In genomic region chr14:73780391-73780790, GRCh38 we compare ENCODE assay signal across 30 cellular contexts.
DNase-seq lines count a peak whose midpoint lies in the region; ATAC-seq and TF ChIP-seq lines count a peak whose summit lies in the region.
"Had no signal": no experiment of that assay in that cellular context is flagged by ENCODE, and none has a peak within 500 bp of the region (broad histone marks: within the 10 kb centered on the region; RNA-seq: fewer than 3 reads in every experiment).

No MANE protein-coding gene starts in this region.

- no CpG with 5 or more reads among the region's 4 CpGs for WGBS in trophoblast cell (ENCODE audit: extremely low coverage, insufficient coverage, insufficient read length)
- WGBS in GM23248 (ENCODE audit: low coverage in 1 of 2, low lambda C conversion rate in 2 of 2, missing lambda C conversion rate in 2 of 2), 2 experiments: 53 to 64% methylated on average over 4 of the region's 4 CpGs
- 97% methylated on average over 4 of the region's 4 CpGs for WGBS in SK-N-SH (ENCODE audit: low lambda C conversion rate)

- no peaks in the 10 kb centered on the region for H3K9me3 ChIP-seq in BLaER1 treated with 17β-estradiol and CSF1 and Interleukin-3, amounts not matched to agents 10 nM and 100 nM (replicated peaks in 1 of 11)
- no peaks in the 10 kb centered on the region for H3K9me3 ChIP-seq in CD8-positive, alpha-beta memory T cell (ENCODE audit: low read length)
- no peaks in the 10 kb centered on the region for H3K9me3 ChIP-seq in trophoblast cell (ENCODE audit: insufficient read depth, low read depth, low read length)
- H3K9me3 ChIP-seq in GM23248 (ENCODE audit: low read depth): no peaks in the 10 kb centered on the region
- no peaks in the 10 kb centered on the region for H3K9me3 ChIP-seq in SK-N-SH
- H3K9me3 ChIP-seq: left lung, suprapubic skin, upper lobe of right lung had no signal

- H2BK12ac ChIP-seq in trophoblast cell (ENCODE audit: low read length): no peak overlapping the region

- no peak overlapping the region for H3K23ac ChIP-seq in trophoblast cell (ENCODE audit: low read length)

- peak overlapping the region in 1 of 7 donors; percentile 14 for H3K4me3 Mint-ChIP-seq in CD8-positive, alpha-beta memory T cell
- no peak overlapping the region for H3K4me3 Mint-ChIP-seq in brain
- H3K4me3 Mint-ChIP-seq: activated CD4-positive, alpha-beta memory T cell treated with anti-CD3 and anti-CD28 coated beads for 36 hours; activated naive CD4-positive, alpha-beta T cell treated with anti-CD3 and anti-CD28 coated beads for 36 hours; activated T-helper 1 cell treated with anti-CD3 and anti-CD28 coated beads, Interleukin-12 subunit alpha, Interleukin-12 subunit beta, Interleukin-2, Interleukin-4 antibody, amounts not matched to agents 30 ng/mL and 10 ng/mL and 1 ng/mL, durations not matched to agents 14 hours and 24 hours and 36 hours; HFFc6; T-helper 17 cell had no signal

- H3K9ac ChIP-seq in BLaER1 treated with 17β-estradiol and CSF1 and Interleukin-3, amounts not matched to agents 10 nM and 100 nM: 0 out of 22 replicates have a peak overlapping the region, but pooled peaks of 1 of the 11 experiments have one; percentile 10
- H3K9ac ChIP-seq in trophoblast cell (ENCODE audit: low read length): no peak overlapping the region
- H3K9ac ChIP-seq in GM23248: no peak overlapping the region
- no peak overlapping the region for H3K9ac ChIP-seq in SK-N-SH

- H3K27me3 ChIP-seq in BLaER1 treated with 17β-estradiol and CSF1 and Interleukin-3, amounts not matched to agents 10 nM and 100 nM: no peaks in the 10 kb centered on the region
- H3K27me3 ChIP-seq in CD8-positive, alpha-beta memory T cell (ENCODE audit: insufficient read depth, low read length, poor library complexity, severe bottlenecking): no peaks in the 10 kb centered on the region
- no peaks in the 10 kb centered on the region for H3K27me3 ChIP-seq in trophoblast cell (ENCODE audit: insufficient read depth, low read length)
- no peaks in the 10 kb centered on the region for H3K27me3 ChIP-seq in GM23248 (replicated peaks; ENCODE audit: insufficient read depth)
- no peaks in the 10 kb centered on the region for H3K27me3 ChIP-seq in SK-N-SH (ENCODE audit: insufficient read depth)
- H3K27me3 ChIP-seq: left lung, suprapubic skin, upper lobe of right lung had no signal

- H3K9me2 ChIP-seq in GM23248 (ENCODE audit: insufficient read depth): no peaks in the 10 kb centered on the region
- H3K9me2 ChIP-seq in SK-N-SH: no peaks in the 10 kb centered on the region

- TF ChIP-seq CTCF in brain (conservative IDR thresholded peaks at IDR 0.05): no peak
- no peak for TF ChIP-seq CTCF in SK-N-SH (IDR thresholded peaks at IDR 0.05)

- H3K27ac Mint-ChIP-seq in CD8-positive, alpha-beta memory T cell: peak overlapping the region in 5 of 8 donors; percentile 9 to 76 (median 41)
- H3K27ac Mint-ChIP-seq in brain: peak overlapping the region in 3 of 5 experiments; percentile 30 to 41 (median 36)
- H3K27ac Mint-ChIP-seq: activated CD4-positive, alpha-beta memory T cell treated with anti-CD3 and anti-CD28 coated beads for 36 hours; activated naive CD4-positive, alpha-beta T cell treated with anti-CD3 and anti-CD28 coated beads for 36 hours; activated T-helper 1 cell treated with anti-CD3 and anti-CD28 coated beads, Interleukin-12 subunit alpha, Interleukin-12 subunit beta, Interleukin-2, Interleukin-4 antibody, amounts not matched to agents 30 ng/mL and 10 ng/mL and 1 ng/mL, durations not matched to agents 14 hours and 24 hours and 36 hours; HFFc6 had no signal

- H3F3A ChIP-seq in GM23248 (ENCODE audit: insufficient read depth): peaks cover 23% of the 10 kb centered on the region
- peaks cover 6% of the 10 kb centered on the region for H3F3A ChIP-seq in SK-N-SH (replicated peaks; ENCODE audit: insufficient read depth)

- peaks cover 21 to 68% (median 50%) of the 10 kb centered on the region in 11 experiments; a peak in 19 of 22 replicates for H4K20me1 ChIP-seq in BLaER1 treated with 17β-estradiol and CSF1 and Interleukin-3, amounts not matched to agents 10 nM and 100 nM
- H4K20me1 ChIP-seq in GM23248 (ENCODE audit: insufficient read depth) (no peaks in the 10 kb centered on the region), SK-N-SH (ENCODE audit: insufficient read depth) (peaks cover 23% of the 10 kb centered on the region)

- peaks cover 82 to 100% (median 96%) of the 10 kb centered on the region in 10 experiments for H3K4me1 ChIP-seq in BLaER1 treated with 17β-estradiol and CSF1 and Interleukin-3, amounts not matched to agents 10 nM and 100 nM
- peaks cover 53% of the 10 kb centered on the region for H3K4me1 ChIP-seq in CD8-positive, alpha-beta memory T cell (ENCODE audit: insufficient read depth, low read length)
- H3K4me1 ChIP-seq in trophoblast cell (ENCODE audit: control insufficient read depth in 1 of 2, insufficient read depth in 2 of 2, low read length in 2 of 2): peaks cover 29 to 33% of the 10 kb centered on the region in 2 experiments
- H3K4me1 ChIP-seq in GM23248 (ENCODE audit: insufficient read depth): peaks cover 19% of the 10 kb centered on the region
- H3K4me1 ChIP-seq in SK-N-SH (ENCODE audit: control insufficient read depth in 1 of 2, insufficient read depth in 2 of 2, low read depth in 1 of 2, low read length in 1 of 2): peaks cover 18 to 25% of the 10 kb centered on the region in 2 experiments

- H4K91ac ChIP-seq in trophoblast cell (ENCODE audit: low read depth, low read length): no peak overlapping the region

- H2AFZ ChIP-seq in trophoblast cell (ENCODE audit: insufficient read depth, low read length, poor library complexity): no peak overlapping the region
- no peak overlapping the region for H2AFZ ChIP-seq in GM23248
- H2AFZ ChIP-seq in SK-N-SH (ENCODE audit: low read depth): no peak overlapping the region

- H3K79me2 ChIP-seq in trophoblast cell (ENCODE audit: control insufficient read depth, insufficient read depth, low read length, poor library complexity) (peaks cover 9% of the 10 kb centered on the region), GM23248 (ENCODE audit: insufficient read depth) (peaks cover 78% of the 10 kb centered on the region), SK-N-SH (ENCODE audit: insufficient read depth) (peaks cover 91% of the 10 kb centered on the region)

- no peak for TF ChIP-seq RAD21 in SK-N-SH (IDR thresholded peaks at IDR 0.05; ENCODE audit: low read length)

- H3K4me2 ChIP-seq in BLaER1 treated with 17β-estradiol and CSF1 and Interleukin-3, amounts not matched to agents 10 nM and 100 nM: peak overlapping the region; percentile 20 to 99 (median 60)
- H3K4me2 ChIP-seq in trophoblast cell (ENCODE audit: low read length): no peak overlapping the region
- H3K4me2 ChIP-seq in GM23248 (ENCODE audit: unreplicated experiment): no peak overlapping the region
- H3K4me2 ChIP-seq in SK-N-SH: no peak overlapping the region

- peak overlapping the region in 9 of 11 experiments; percentile 11 to 99 (median 32); a peak in 13 of 22 replicates for H3K27ac ChIP-seq in BLaER1 treated with 17β-estradiol and CSF1 and Interleukin-3, amounts not matched to agents 10 nM and 100 nM
- H3K27ac ChIP-seq in CD8-positive, alpha-beta memory T cell (ENCODE audit: low read depth, low read length): no peak overlapping the region
- H3K27ac ChIP-seq in trophoblast cell (ENCODE audit: low read depth, low read length) (no peak overlapping the region), GM23248 (no peak overlapping the region), SK-N-SH (ENCODE audit: low read depth in 2 of 2, low read length in 1 of 2) (no peak overlapping the region)
- H3K27ac ChIP-seq: coronary artery, suprapubic skin, upper lobe of right lung had no signal

- no peak overlapping the region for H3K14ac ChIP-seq in trophoblast cell (ENCODE audit: low read length)

- H2AK5ac ChIP-seq in trophoblast cell (ENCODE audit: low read length): no peak overlapping the region

- peaks cover 0 to 27% (median 3%) of the 10 kb centered on the region in 3 donors for H3K36me3 Mint-ChIP-seq in CD8-positive, alpha-beta memory T cell
- peaks cover 14% of the 10 kb centered on the region for H3K36me3 Mint-ChIP-seq in brain

- H3K4ac ChIP-seq in trophoblast cell (ENCODE audit: low read depth, low read length): peak overlapping the region; percentile 1

- no peak overlapping the region for H3K18ac ChIP-seq in trophoblast cell (ENCODE audit: low read length)

- H3K27me3 Mint-ChIP-seq in CD8-positive, alpha-beta memory T cell: no peaks in the 10 kb centered on the region
- H3K27me3 Mint-ChIP-seq in brain: peaks cover 3% of the 10 kb centered on the region
- H3K27me3 Mint-ChIP-seq: activated CD4-positive, alpha-beta memory T cell treated with anti-CD3 and anti-CD28 coated beads for 36 hours; T-helper 17 cell had no signal

- no peak overlapping the region for H2BK120ac ChIP-seq in trophoblast cell (ENCODE audit: insufficient read depth, low read length, poor library complexity)

- POLR2A ChIA-PET in CD8-positive, alpha-beta memory T cell (lab: Charles Lee): no interaction called here
- POLR2A ChIA-PET in SK-N-SH (lab: Yijun Ruan, JAX): no interaction called here

- H3K36me3 ChIP-seq in BLaER1 treated with 17β-estradiol and CSF1 and Interleukin-3, amounts not matched to agents 10 nM and 100 nM: peaks cover 0 to 28% (median 11%) of the 10 kb centered on the region in 11 experiments; a peak in 12 of 22 replicates
- no peaks in the 10 kb centered on the region for H3K36me3 ChIP-seq in CD8-positive, alpha-beta memory T cell (ENCODE audit: insufficient read depth, low read length)
- H3K36me3 ChIP-seq in trophoblast cell (ENCODE audit: control insufficient read depth in 1 of 2, insufficient read depth in 2 of 2, low read length in 2 of 2) (peaks cover 0 to 2% of the 10 kb centered on the region in 2 experiments), GM23248 (ENCODE audit: low read depth) (no peaks in the 10 kb centered on the region; the same call in 1 of the 2 replicates), SK-N-SH (replicated peaks in 1 of 2; ENCODE audit: control insufficient read depth in 1 of 2, insufficient read depth in 2 of 2, low read length in 1 of 2) (no peaks in the 10 kb centered on the region)
- H3K36me3 ChIP-seq: left lung, suprapubic skin, upper lobe of right lung had no signal

- no peak for TF ChIP-seq EP300 in SK-N-SH (IDR thresholded peaks at IDR 0.05; ENCODE audit: borderline replicate concordance in 1 of 2, low read depth in 1 of 2, low read length in 1 of 2)

- H3K4me1 Mint-ChIP-seq in CD8-positive, alpha-beta memory T cell: peaks cover 64 to 76% (median 75%) of the 10 kb centered on the region in 3 donors
- peaks cover 53% of the 10 kb centered on the region for H3K4me1 Mint-ChIP-seq in brain

- in situ Hi-C loops in GM23248 (cut with MboI): no loop called here

- CTCF ChIA-PET in CD8-positive, alpha-beta memory T cell (lab: Charles Lee): interaction anchor here (2.4 to 21.7 kb wide), 3 partner anchors 7 to 51 kb away, joined by 9 to 358 read pairs (median 77); a partner anchor contains a TSS
- CTCF ChIA-PET in SK-N-SH (lab: Yijun Ruan, JAX): interaction anchor here (0.9 kb wide), 1 partner anchor 9 kb away, joined by 3 read pairs; no protein-coding TSS in a partner anchor

- H3K79me1 ChIP-seq in trophoblast cell (ENCODE audit: low read length): peaks cover 21% of the 10 kb centered on the region

- no peak overlapping the region for H4K12ac ChIP-seq in trophoblast cell (ENCODE audit: low read depth, low read length)

- no peak for DNase-seq in CD8-positive, alpha-beta memory T cell
- DNase-seq in trophoblast cell (no peak), NCI-H187 treated with DMSO at 0.1 percent for 48 hours (lab: John Stamatoyannopoulos, UW) (no peak), GM23248 (no peak), SK-N-SH (no peak)
- DNase-seq: activated CD4-positive, alpha-beta memory T cell treated with anti-CD3 and anti-CD28 coated beads for 36 hours; activated naive CD4-positive, alpha-beta T cell treated with anti-CD3 and anti-CD28 coated beads for 36 hours; C1 segment of cervical spinal cord; Calu3; effector CD8-positive, alpha-beta T cell; glutamatergic neuron; HFFc6; left lung; NCI-H1092 treated with DMSO at 0.1 percent for 48 hours; NCI-H187; NCI-H524 treated with DMSO at 0.1 percent for 48 hours; NK-92 treated with Interleukin-12 subunit alpha and Interleukin-12 subunit beta, amount 100 ng/mL, for 24 hours; nucleus accumbens; stimulated activated naive CD4-positive, alpha-beta T cell treated with Interleukin-2 at 50 U/mL for 16 hours; T-helper 17 cell; upper lobe of right lung had no signal

- no peaks in the 10 kb centered on the region for H3K9me3 Mint-ChIP-seq in CD8-positive, alpha-beta memory T cell
- no peaks in the 10 kb centered on the region for H3K9me3 Mint-ChIP-seq in brain
- H3K9me3 Mint-ChIP-seq: activated CD4-positive, alpha-beta memory T cell treated with anti-CD3 and anti-CD28 coated beads for 36 hours; activated naive CD4-positive, alpha-beta T cell treated with anti-CD3 and anti-CD28 coated beads for 36 hours; activated T-helper 1 cell treated with anti-CD3 and anti-CD28 coated beads, Interleukin-12 subunit alpha, Interleukin-12 subunit beta, Interleukin-2, Interleukin-4 antibody, amounts not matched to agents 30 ng/mL and 10 ng/mL and 1 ng/mL, durations not matched to agents 14 hours and 24 hours and 36 hours; HFFc6 had no signal

- no peak overlapping the region for H2BK5ac ChIP-seq in trophoblast cell (ENCODE audit: low read depth, low read length, poor library complexity)

- ATAC-seq in HG02981 (IDR thresholded peaks at IDR 0.05; ENCODE audit: unreplicated experiment): no peak
- ATAC-seq: activated CD4-positive, CD25-positive, alpha-beta regulatory T cell treated with anti-CD3 and anti-CD28 coated beads, Interleukin-2, amount 50 U/mL, for 24 hours; K562; left lung; Right ventricle myocardium inferior; T-helper 17 cell; upper lobe of right lung had no signal

- H3K4me3 ChIP-seq in BLaER1 treated with 17β-estradiol and CSF1 and Interleukin-3, amounts not matched to agents 10 nM and 100 nM: no peak overlapping the region
- H3K4me3 ChIP-seq in CD8-positive, alpha-beta memory T cell (ENCODE audit: low read length): no peak overlapping the region
- no peak overlapping the region for H3K4me3 ChIP-seq in trophoblast cell (ENCODE audit: low read depth, low read length)
- H3K4me3 ChIP-seq in GM23248: no peak overlapping the region
- no peak overlapping the region for H3K4me3 ChIP-seq in SK-N-SH (ENCODE audit: low read depth in 2 of 2, low read length in 1 of 2)
- H3K4me3 ChIP-seq: coronary artery, K562, left lung, suprapubic skin, upper lobe of right lung had no signal

- no peak overlapping the region for H4K8ac ChIP-seq in trophoblast cell (ENCODE audit: low read depth, low read length)

Comparison
In these comparisons a context has a peak if more than half of its experiments do, and no peak if none do; other contexts are left out.
1. H3K27ac ChIP-seq: peak in BLaER1 treated with 17β-estradiol and CSF1 and Interleukin-3, amounts not matched to agents 10 nM and 100 nM (9 of 11); none in CD8-positive, alpha-beta memory T cell (single experiment), trophoblast cell (single experiment), GM23248 (single experiment) and SK-N-SH (0 of 2).
2. H3K4me2 ChIP-seq: peak in BLaER1 treated with 17β-estradiol and CSF1 and Interleukin-3, amounts not matched to agents 10 nM and 100 nM (11 of 11); none in trophoblast cell (single experiment), GM23248 (single experiment) and SK-N-SH (single experiment).